In the genomic region with DNA sequence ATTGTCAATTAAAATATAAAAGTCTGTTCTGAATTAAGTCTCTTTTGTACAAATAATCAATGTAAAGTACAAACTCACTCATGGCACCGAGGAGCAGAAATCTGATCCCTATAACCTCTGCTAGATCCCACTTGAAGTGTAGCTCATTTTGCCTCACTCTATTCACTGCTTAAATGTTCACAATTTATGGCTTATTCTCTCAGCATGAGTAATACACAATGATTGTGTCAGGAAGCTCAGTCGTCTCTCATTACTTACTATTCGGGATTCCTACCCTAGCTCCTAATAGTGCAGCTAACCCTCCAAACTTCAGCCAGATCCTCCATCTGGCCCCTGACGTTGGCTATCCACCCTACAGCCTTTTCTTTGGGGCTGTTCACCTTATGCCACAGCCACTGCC, we compare ENCODE assay signal across 21 cellular contexts.
DNase-seq lines count a peak whose midpoint lies in the region; ATAC-seq and TF ChIP-seq lines count a peak whose summit lies in the region.
"Had no signal": no experiment of that assay in that cellular context is flagged by ENCODE, and none has a peak within 500 bp of the region (broad histone marks: within the 10 kb centered on the region; RNA-seq: fewer than 3 reads in every experiment).

No MANE protein-coding gene starts in this region.

- no peak overlapping the region for H3K4me3 ChIP-seq in fibroblast of mammary gland (ENCODE audit: control insufficient read depth, low read depth, low read length)
- H3K4me3 ChIP-seq: BLaER1, colonic mucosa, transverse colon had no signal

- ATAC-seq in HG03460 (IDR thresholded peaks at IDR 0.05; ENCODE audit: unreplicated experiment) (no peak), HG03039 (IDR thresholded peaks at IDR 0.05; ENCODE audit: unreplicated experiment) (no peak)
- ATAC-seq: stimulated activated memory B cell treated with anti-CD40 and anti-IgM and Interleukin-4, amounts not matched to agents 10 μg/mL and 1 μg/mL and 100 μg/mL, for 72 hours; T-helper 17 cell had no signal

- TF ChIP-seq CTCF in fibroblast of mammary gland (conservative IDR thresholded peaks at IDR 0.05; ENCODE audit: control insufficient read depth, insufficient read depth, low read depth, low read length): no peak

- DNase-seq in EH (ENCODE audit: low read depth) (peak; percentile 54), NCI-H1105 (lab: John Stamatoyannopoulos, UW) (peak; percentile 55), NCI-H82 treated with DMSO at 0.1 percent for 48 hours (lab: John Stamatoyannopoulos, UW; ENCODE audit: unreplicated experiment) (peak; percentile 4), fibroblast of mammary gland (ENCODE audit: low read depth) (peak; percentile 49)
- DNase-seq in NK-92 treated with Interleukin-12 subunit alpha and Interleukin-12 subunit beta, amount 100 ng/mL, for 24 hours (lab: John Stamatoyannopoulos, UW): no peak
- no peak for DNase-seq in activated effector memory CD4-positive, alpha-beta T cell treated with Interleukin-2 at 50 U/mL for 16 hours
- DNase-seq: colonic mucosa; DND-41; glutamatergic neuron; immature natural killer cell; KG1; mammary epithelial cell; NCI-H1694; Right ventricle myocardium superior; stimulated activated CD4-positive, alpha-beta T cell treated with anti-CD3 and anti-CD28 coated beads, Interleukin-12 subunit alpha, Interleukin-12 subunit beta, amount 100 ng/mL, for 4 hours; T-helper 17 cell; transverse colon had no signal

Comparison
In these comparisons a context has a peak if more than half of its experiments do, and no peak if none do; other contexts are left out.
1. DNase-seq: peak in EH (single experiment), NCI-H1105 (single experiment), NCI-H82 treated with DMSO at 0.1 percent for 48 hours (single experiment) and fibroblast of mammary gland (single experiment); none in NK-92 treated with Interleukin-12 subunit alpha and Interleukin-12 subunit beta, amount 100 ng/mL, for 24 hours (single experiment) and activated effector memory CD4-positive, alpha-beta T cell treated with Interleukin-2 at 50 U/mL for 16 hours (single experiment).